ENCODE assay signal across 23 cellular contexts in the genomic region with DNA sequence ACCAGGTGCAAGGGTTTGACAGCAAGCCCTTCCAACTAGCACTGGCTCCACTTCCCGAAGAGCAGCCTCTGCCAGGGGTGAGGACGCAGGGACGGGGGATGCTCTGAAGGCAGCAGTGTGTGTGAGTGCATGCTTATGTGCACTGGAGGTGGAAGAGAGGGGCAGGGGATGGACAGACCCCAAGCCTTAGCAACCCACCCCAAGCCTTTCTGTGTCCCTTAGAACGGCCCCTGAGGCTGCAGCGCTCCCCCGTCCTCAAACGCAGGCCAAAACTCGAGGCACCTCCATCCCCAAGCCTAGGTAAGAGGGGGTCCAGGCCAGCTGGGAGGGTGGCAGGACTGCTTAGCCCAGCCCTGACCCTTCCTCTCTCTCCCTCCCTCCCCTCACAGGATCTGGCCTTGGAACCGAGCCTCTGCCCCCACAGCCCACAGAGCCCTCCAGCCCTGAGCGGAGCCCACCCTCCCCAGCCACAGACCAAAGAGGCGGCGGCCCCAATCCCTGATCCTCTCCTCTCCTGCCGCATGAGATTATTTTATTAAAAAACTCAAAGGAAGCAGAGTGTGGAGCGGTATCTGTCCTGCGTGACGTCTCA.
"Had no signal": no experiment of that assay in that cellular context is flagged by ENCODE, and none has a peak within 500 bp of the region (broad histone marks: within the 10 kb centered on the region; RNA-seq: fewer than 3 reads in every experiment).

No MANE protein-coding gene starts in this region.

- H3K27me3 Mint-ChIP-seq: activated CD4-positive, alpha-beta memory T cell treated with anti-CD3 and anti-CD28 coated beads, Interleukin-2, amount 10 ng/mL, durations not matched to agents 7 days and 5 days; activated T-helper 17 cell treated with anti-CD3 and anti-CD28 coated beads, Interleukin-2, amount 50 U/mL, for 72 hours; stimulated activated naive CD8-positive, alpha-beta T cell treated with anti-CD3 and anti-CD28 coated beads, Interleukin-15, Interleukin-2, amounts not matched to agents 100 ng/mL and 50 ng/mL, for 24 hours; T-helper 17 cell had no signal

- H3K9me3 ChIP-seq: esophagus squamous epithelium, gastrocnemius medialis, tibial artery, uterus had no signal

- H3K4me3 ChIP-seq: coronary artery, esophagus squamous epithelium, gastrocnemius medialis, tibial artery, uterus had no signal

- H3K27ac Mint-ChIP-seq: activated CD4-positive, alpha-beta memory T cell treated with anti-CD3 and anti-CD28 coated beads, Interleukin-2, amount 10 ng/mL, durations not matched to agents 7 days and 5 days; endodermal cell; nephron progenitor cell; T-helper 17 cell had no signal

- H3K27ac ChIP-seq: coronary artery, esophagus squamous epithelium, gastrocnemius medialis, tibial artery, uterus had no signal

- H3K36me3 ChIP-seq: uterus had no signal

- ATAC-seq: activated T-helper 17 cell treated with anti-CD3 and anti-CD28 coated beads, Interleukin-2, amount 50 U/mL, for 72 hours; gastrocnemius medialis; left cardiac atrium; T-helper 17 cell had no signal

- H3K9me3 Mint-ChIP-seq: activated CD4-positive, alpha-beta memory T cell treated with anti-CD3 and anti-CD28 coated beads, Interleukin-2, amount 10 ng/mL, durations not matched to agents 7 days and 5 days; activated T-helper 17 cell treated with anti-CD3 and anti-CD28 coated beads, Interleukin-2, amount 50 U/mL, for 72 hours; endodermal cell; nephron progenitor cell; stimulated activated naive CD8-positive, alpha-beta T cell treated with anti-CD3 and anti-CD28 coated beads, Interleukin-15, Interleukin-2, amounts not matched to agents 100 ng/mL and 50 ng/mL, for 24 hours had no signal

- DNase-seq: activated CD4-positive, alpha-beta memory T cell treated with anti-CD3 and anti-CD28 coated beads, Interleukin-2, amount 10 ng/mL, durations not matched to agents 7 days and 5 days; activated CD4-positive, alpha-beta T cell treated with anti-CD3 and anti-CD28 coated beads for 48 hours; activated naive CD4-positive, alpha-beta T cell; activated T-cell treated with anti-CD3 and anti-CD28 coated beads for 4 hours; amygdala; cerebellar nuclear complex; endodermal cell; esophagus squamous epithelium; gastrocnemius medialis; head of caudate nucleus; hypothalamus; left cardiac atrium; mesenchymal stem cell; nephron progenitor cell; occipital lobe; stimulated activated CD4-positive, alpha-beta T cell treated with anti-CD3 and anti-CD28 coated beads, Interleukin-2, amount 100 ng/mL, for 48 hours; SW 1271; T-helper 17 cell; tibial artery; uterus had no signal

- H3K4me3 Mint-ChIP-seq: endodermal cell; nephron progenitor cell; stimulated activated naive CD8-positive, alpha-beta T cell treated with anti-CD3 and anti-CD28 coated beads, Interleukin-15, Interleukin-2, amounts not matched to agents 100 ng/mL and 50 ng/mL, for 24 hours had no signal

- H3K4me1 Mint-ChIP-seq: activated T-helper 17 cell treated with anti-CD3 and anti-CD28 coated beads, Interleukin-2, amount 50 U/mL, for 72 hours had no signal
